In the genomic region with DNA sequence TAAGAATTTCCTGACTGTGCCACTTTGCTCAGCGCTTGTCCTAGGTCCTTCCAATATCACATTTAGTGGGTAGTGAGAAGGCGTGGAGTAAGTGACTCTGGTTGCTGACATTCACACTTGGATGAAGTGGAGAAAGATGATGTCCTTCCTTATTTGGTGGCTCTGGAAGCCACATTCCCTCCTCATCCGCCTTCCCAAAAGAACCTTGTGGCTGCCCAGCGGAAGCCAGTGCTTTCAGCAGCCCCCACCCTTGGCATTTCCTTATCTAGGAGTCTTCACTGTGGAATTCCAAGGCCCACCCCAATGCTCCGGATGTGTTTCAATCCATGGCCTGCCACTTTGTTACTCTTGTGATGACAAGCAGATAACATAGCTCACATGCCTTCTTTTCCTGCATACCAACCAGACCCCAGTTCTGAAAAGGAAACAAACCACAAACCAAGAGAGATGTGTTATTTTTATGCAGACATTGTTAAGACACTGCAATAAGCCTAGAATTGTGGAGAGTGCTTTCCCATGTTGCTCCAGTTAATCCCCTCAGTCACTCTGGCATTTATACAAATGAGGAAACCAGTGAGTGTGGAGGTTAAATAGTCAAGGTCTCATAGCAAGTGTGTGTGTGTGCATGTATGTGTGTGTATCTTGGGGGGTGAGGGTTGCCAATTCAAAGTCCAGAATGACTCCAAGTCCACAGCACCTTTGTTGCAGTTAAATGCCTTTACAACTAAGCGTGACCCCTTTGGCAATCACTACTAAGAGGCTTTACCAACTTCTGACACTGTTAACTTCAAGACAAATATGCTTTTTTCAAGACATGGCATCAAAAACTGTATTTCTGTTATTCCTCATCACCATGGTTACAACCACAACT, we compare ENCODE assay signal across 8 cellular contexts. TPM values are rescaled to one million over a fixed set of nuclear protein-coding genes. Genes with fewer than 3 reads are reported as not detected.
DNase-seq lines count a peak whose midpoint lies in the region; ATAC-seq and TF ChIP-seq lines count a peak whose summit lies in the region.

No MANE protein-coding gene starts in this region.

- intact Hi-C loops in body of pancreas (cut with DNase I): no loop called here
- intact Hi-C loops in thyroid gland (cut with DNase I): no loop called here

- peak; percentile 81 for ATAC-seq in body of pancreas
- ATAC-seq in HG03432 (IDR thresholded peaks at IDR 0.05; ENCODE audit: unreplicated experiment): no peak

- DNase-seq in HS-27A (ENCODE audit: low read depth) (peak; percentile 95), body of pancreas (peak; percentile 12 to 48 (median 28)), islet precursor cell (peak; percentile 99), thyroid gland (peak; percentile 9 to 14), NOMO-1 (lab: John Stamatoyannopoulos, UW; ENCODE audit: unreplicated experiment in 2 of 2) (no peak), erythroblast (lab: John Stamatoyannopoulos, UW) (no peak), CD1c-positive myeloid dendritic cell (ENCODE audit: extremely low spot score) (no peak)

- WGBS in body of pancreas, 2 donors: 54 to 61% methylated on average over 6 of the region's 6 CpGs
- WGBS in thyroid gland, 2 donors: 63 to 69% methylated on average over 6 of the region's 6 CpGs

- H3K4me1 ChIP-seq in body of pancreas (peaks cover 9% of the 10 kb centered on the region), thyroid gland (peaks cover 20 to 26% of the 10 kb centered on the region in 2 donors)

- TF ChIP-seq CTCF in body of pancreas (IDR thresholded peaks at IDR 0.05): no peak
- TF ChIP-seq CTCF in thyroid gland (IDR thresholded peaks at IDR 0.05): no peak

- H3K27ac ChIP-seq in body of pancreas (peak overlapping the region in 2 of 4 donors; percentile 11 to 51), thyroid gland (peak overlapping the region; percentile 52 to 74 (median 57))

- H3K27me3 ChIP-seq in body of pancreas (no peaks in the 10 kb centered on the region), thyroid gland (no peaks in the 10 kb centered on the region)

- no peak overlapping the region for H3K4me3 ChIP-seq in body of pancreas
- no peak overlapping the region for H3K4me3 ChIP-seq in thyroid gland (replicated peaks in 1 of 3)

- no peaks in the 10 kb centered on the region for H3K9me3 ChIP-seq in body of pancreas
- no peaks in the 10 kb centered on the region for H3K9me3 ChIP-seq in thyroid gland

- no peaks in the 10 kb centered on the region for H3K36me3 ChIP-seq in body of pancreas (replicated peaks in 1 of 2; ENCODE audit: insufficient read depth in 1 of 2, low read depth in 2 of 2)
- H3K36me3 ChIP-seq in thyroid gland: no peaks in the 10 kb centered on the region

- TF ChIP-seq POLR2A in body of pancreas (IDR thresholded peaks at IDR 0.05) (no peak), thyroid gland (IDR thresholded peaks at IDR 0.05) (no peak), erythroblast (IDR thresholded peaks at IDR 0.05; ENCODE audit: low read length) (no peak)

RNA-seq across cellular contexts. Expression of a gene that starts 10.3 kb away (rescaled TPM):
- total RNA-seq in body of pancreas: 1 to 10 TPM in 1 of 2 donors, under 1 TPM in 1; 0.52 to 4.3 TPM
- total RNA-seq in thyroid gland: under 1 TPM in 1 of 4 donors, not detected in 3; 0.94 TPM

RNA-seq across cellular contexts. Expression of a gene that starts 59.4 kb away (rescaled TPM):
- total RNA-seq in body of pancreas (10 to 100 TPM; 13.5 to 22.8 TPM), thyroid gland (10 to 100 TPM; 20.4 to 62.6 (median 36.3) TPM)

Comparison
In these comparisons a context has a peak if more than half of its experiments do, and no peak if none do; other contexts are left out.
1. DNase-seq: peak in HS-27A (single experiment), body of pancreas (4 of 4), islet precursor cell (single experiment) and thyroid gland (2 of 2); none in NOMO-1 (0 of 2), erythroblast (0 of 2) and CD1c-positive myeloid dendritic cell (single experiment).